In the genomic region with DNA sequence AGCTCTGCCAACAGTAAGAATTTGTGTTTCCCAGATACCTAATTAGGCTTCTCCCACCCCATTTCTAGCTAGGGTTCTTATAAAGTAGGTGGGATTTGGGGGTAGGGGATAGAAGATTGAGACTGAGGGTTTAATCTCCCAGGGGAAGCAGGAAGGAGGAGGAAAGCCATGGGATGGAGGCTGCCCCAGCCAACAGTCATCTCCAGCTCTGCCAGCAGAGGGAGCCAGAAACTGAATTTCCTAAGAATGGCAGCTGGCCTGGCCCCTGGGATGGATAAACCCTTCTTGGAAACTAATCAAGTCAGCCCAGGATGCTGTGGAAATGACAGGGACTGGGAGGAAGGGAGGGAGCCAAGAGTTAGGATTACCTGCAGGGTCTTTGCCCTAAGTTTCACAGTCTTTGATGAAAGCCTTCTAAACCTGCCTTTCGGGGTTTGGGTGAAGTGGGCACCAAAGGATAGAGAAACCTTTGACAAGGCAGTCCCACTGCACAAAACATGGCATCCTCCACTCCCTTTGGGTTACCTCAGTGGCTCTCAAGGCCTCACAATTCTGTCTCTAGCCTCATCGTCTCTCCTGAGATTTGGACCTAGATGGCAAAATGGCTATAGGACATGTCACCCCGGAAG, we compare ENCODE assay signal across 8 cellular contexts. TPM values are rescaled to one million over a fixed set of nuclear protein-coding genes. Genes with fewer than 3 reads are reported as not detected.
DNase-seq lines count a peak whose midpoint lies in the region; ATAC-seq, FAIRE-seq and TF ChIP-seq lines count a peak whose summit lies in the region.

No MANE protein-coding gene starts in this region.

- H3K9me1 ChIP-seq in keratinocyte (ENCODE audit: control insufficient read depth, extremely low read depth, insufficient read depth, low read length) = no peaks in the 10 kb centered on the region

- no peaks in the 10 kb centered on the region for H3K4me1 ChIP-seq in keratinocyte (ENCODE audit: control insufficient read depth, extremely low read depth, insufficient read depth, low read length)

- no peak overlapping the region for H3K9ac ChIP-seq in keratinocyte (ENCODE audit: control insufficient read depth, extremely low read depth, insufficient read depth, low read length)

- TF ChIP-seq CTCF in 22Rv1 (IDR thresholded peaks at IDR 0.05) = peak; percentile 70
- peak; percentile 59 for TF ChIP-seq CTCF in GM12865 (IDR thresholded peaks at IDR 0.05; ENCODE audit: insufficient read depth, low read depth, low read length, missing control alignments)
- TF ChIP-seq CTCF in NB4 (IDR thresholded peaks at IDR 0.05; ENCODE audit: low read depth, low read length) = peak; percentile 71
- peak; percentile 85 to 91 (median 89) for TF ChIP-seq CTCF in keratinocyte (optimal IDR thresholded peaks at IDR 0.05 in 1 of 3, IDR thresholded peaks at IDR 0.05 in 1 of 3, conservative IDR thresholded peaks at IDR 0.05 in 1 of 3; ENCODE audit: extremely low read depth in 1 of 3, insufficient read depth in 2 of 3, low read length in 3 of 3)

- no peak overlapping the region for H2AFZ ChIP-seq in keratinocyte (ENCODE audit: control insufficient read depth, low read length)

- ATAC-seq in GM19351 (IDR thresholded peaks at IDR 0.05; ENCODE audit: unreplicated experiment) = no peak

- H4K20me1 ChIP-seq in keratinocyte (ENCODE audit: control insufficient read depth, extremely low read depth, insufficient read depth, low read length) = no peaks in the 10 kb centered on the region

- H3K36me3 ChIP-seq in keratinocyte (ENCODE audit: control insufficient read depth in 2 of 2, extremely low read depth in 1 of 2, insufficient read depth in 2 of 2, low read length in 2 of 2) = no peaks in the 10 kb centered on the region

- FAIRE-seq in keratinocyte (lab: Jason Lieb, UNC) = peak; percentile 39

- no peaks in the 10 kb centered on the region for H3K79me2 ChIP-seq in keratinocyte (ENCODE audit: control insufficient read depth, insufficient read depth, low read length)

- H3K9me3 ChIP-seq in keratinocyte (ENCODE audit: control insufficient read depth, low read depth, low read length) = no peaks in the 10 kb centered on the region

- TF ChIP-seq POLR2A in NB4 (IDR thresholded peaks at IDR 0.05; ENCODE audit: extremely low read depth, insufficient read length) = no peak

- no peaks in the 10 kb centered on the region for H3K27me3 ChIP-seq in keratinocyte (ENCODE audit: control insufficient read depth, extremely low read depth, insufficient read depth, low read length)

- H3K4me3 ChIP-seq in GM12865 (ENCODE audit: low read depth, low read length) (no peak overlapping the region), NB4 (ENCODE audit: low read depth, low read length) (no peak overlapping the region), keratinocyte (ENCODE audit: control insufficient read depth in 2 of 3, extremely low read depth in 1 of 3, insufficient read depth in 2 of 3, low read depth in 1 of 3, low read length in 3 of 3) (no peak overlapping the region)

- no peak overlapping the region for H3K4me2 ChIP-seq in keratinocyte (ENCODE audit: control insufficient read depth, extremely low read depth, insufficient read depth, low read depth, low read length)

- DNase-seq in GM12865 (ENCODE audit: low read depth) = peak; percentile 28
- peak; percentile 54 for DNase-seq in NB4 (ENCODE audit: low read depth)
- peak; percentile 5 for DNase-seq in T-helper 22 cell (ENCODE audit: low read depth)
- peak; percentile 22 to 61 for DNase-seq in T47D (ENCODE audit: low read depth in 1 of 2, low spot score in 1 of 2)
- DNase-seq in keratinocyte (ENCODE audit: low read depth, low spot score) = no peak
- peak; percentile 30 for DNase-seq in stimulated activated CD8-positive, alpha-beta memory T cell treated with anti-CD3 and anti-CD28 coated beads, Interleukin-15, amount 100 ng/mL, for 1 hour (ENCODE audit: low read depth)

- dilution Hi-C loops in keratinocyte (cut with MboI; ENCODE audit: extremely low pct_ligation_motif_present, low sequenced_read_pairs) = no loop called here

- H3K27ac ChIP-seq in 22Rv1 = no peak overlapping the region
- no peak overlapping the region for H3K27ac ChIP-seq in keratinocyte (ENCODE audit: control insufficient read depth, insufficient read depth, low read length)

- in situ Hi-C loops in T47D (cut with HindIII; ENCODE audit: low pct_unique_long_range_greater_than_20kb, low sequenced_read_pairs) = no loop called here

RNA-seq across cellular contexts. Expression of a gene that starts 6.7 kb away (rescaled TPM):
- polyA plus RNA-seq in keratinocyte = 0.52 to 4.1 TPM (median 3.4 TPM) in 3 replicates
- 0.06 TPM for polyA plus RNA-seq in keratinocyte (2011; ENCODE audit: low read depth)
- polyA plus RNA-seq in keratinocyte (2011; cell fraction: cytosol; rRNA removed) = 0.65 and 1.2 TPM in 2 replicates
- 0.87 and 1.1 TPM in 2 replicates for polyA plus RNA-seq in keratinocyte (2011; cell fraction: nucleus; rRNA removed)
- 0.14 and 3.7 TPM in 2 replicates for polyA plus RNA-seq in keratinocyte (2012; ENCODE audit: low replicate concordance)
- 0.36 to 5.1 TPM (median 0.49 TPM) in 3 replicates for polyA minus RNA-seq in keratinocyte
- polyA minus RNA-seq in keratinocyte (2011; cell fraction: cytosol; rRNA and poly(A)+ RNA removed) = 1.5 TPM
- polyA minus RNA-seq in keratinocyte (2011; cell fraction: nucleus; rRNA and poly(A)+ RNA removed) = 0.74 and 1.6 TPM in 2 replicates

RNA-seq across cellular contexts. Expression of a gene that starts 31.5 kb away (rescaled TPM):
- polyA plus RNA-seq in keratinocyte = 1,925 to 2,606 TPM (median 2,174 TPM) in 3 replicates
- 1,744 TPM for polyA plus RNA-seq in keratinocyte (2011; ENCODE audit: low read depth)
- polyA plus RNA-seq in keratinocyte (2011; cell fraction: cytosol; rRNA removed) = 2,212 and 2,787 TPM in 2 replicates
- polyA plus RNA-seq in keratinocyte (2011; cell fraction: nucleus; rRNA removed) = 662 and 946 TPM in 2 replicates
- 1,725 and 2,475 TPM in 2 replicates for polyA plus RNA-seq in keratinocyte (2012; ENCODE audit: low replicate concordance)
- polyA minus RNA-seq in keratinocyte = 512 to 1,513 TPM (median 1,408 TPM) in 3 replicates
- 1,622 TPM for polyA minus RNA-seq in keratinocyte (2011; cell fraction: cytosol; rRNA and poly(A)+ RNA removed)
- polyA minus RNA-seq in keratinocyte (2011; cell fraction: nucleus; rRNA and poly(A)+ RNA removed) = 148 and 256 TPM in 2 replicates
